1 cellular context compared by ENCODE assay signal in the genomic region with DNA sequence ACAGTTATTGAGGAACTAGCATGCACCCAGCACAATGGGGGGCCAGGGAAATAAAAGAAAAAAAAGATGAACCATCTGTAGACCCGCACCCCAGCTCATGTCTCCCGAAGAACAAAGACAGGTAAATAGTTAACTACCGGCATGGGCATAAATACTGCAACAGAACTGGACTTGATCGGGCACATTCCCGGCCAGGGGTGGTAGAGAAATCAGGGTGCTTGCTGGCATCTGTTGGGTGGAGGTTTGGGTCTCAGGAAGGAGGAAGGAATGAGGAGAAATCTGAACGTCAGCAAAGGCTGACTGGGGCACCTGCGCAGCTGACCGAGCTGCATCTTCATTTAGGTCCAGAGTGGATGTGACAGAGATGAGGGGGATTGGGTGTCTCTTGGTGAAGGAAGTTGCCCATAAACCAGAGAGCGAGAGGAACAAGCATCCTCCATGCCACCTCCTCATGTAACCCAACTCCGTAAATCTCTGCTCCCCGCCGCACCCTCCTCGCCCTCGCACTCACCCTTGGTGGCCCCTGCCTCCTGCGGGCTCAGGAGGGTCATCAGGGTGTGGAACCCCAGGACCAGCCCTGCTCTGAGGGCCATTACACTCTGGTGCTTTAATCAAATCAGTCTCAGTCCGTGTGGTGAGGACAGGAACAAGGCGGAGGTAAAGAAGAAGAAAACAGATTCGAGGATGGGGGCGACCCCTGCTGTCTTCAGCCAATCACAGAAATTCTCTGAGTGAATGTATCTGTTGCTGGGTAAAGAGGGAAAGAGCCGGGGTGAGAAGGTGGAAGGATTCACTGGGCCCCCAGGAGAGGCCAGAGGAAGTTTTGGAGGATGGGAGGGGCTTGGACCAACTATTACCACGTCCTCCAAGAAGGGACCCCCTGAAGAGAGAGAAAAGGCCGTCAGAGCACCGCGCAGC.
A peak's percentile ranks its signal among the peaks of the same experiment; 100 is the strongest.
TF ChIP-seq lines count a peak whose summit lies in the region.

A gene (minus strand): TSS at position 648 of the 918 bp plus-strand sequence.

TF ChIP-seq in GM12878, 131 proteins besides CTCF, POLR2A, EP300 and RAD21 (continued from another document):
- 0 out of 2 replicates have a peak, but pooled peaks have one; percentile 9 for TF ChIP-seq TCF3 (IDR thresholded peaks at IDR 0.05; ENCODE audit: borderline replicate concordance, insufficient read depth, low read depth, low read length)
- TF ChIP-seq SIX5 (IDR thresholded peaks at IDR 0.05; ENCODE audit: low read depth, low read length, severe bottlenecking) = no peak
- no peak for TF ChIP-seq TARDBP (IDR thresholded peaks at IDR 0.05; ENCODE audit: borderline replicate concordance)
- no peak for TF ChIP-seq RELA (IDR thresholded peaks at IDR 0.05; ENCODE audit: borderline replicate concordance, partially characterized antibody)
- TF ChIP-seq, protein P1, sequence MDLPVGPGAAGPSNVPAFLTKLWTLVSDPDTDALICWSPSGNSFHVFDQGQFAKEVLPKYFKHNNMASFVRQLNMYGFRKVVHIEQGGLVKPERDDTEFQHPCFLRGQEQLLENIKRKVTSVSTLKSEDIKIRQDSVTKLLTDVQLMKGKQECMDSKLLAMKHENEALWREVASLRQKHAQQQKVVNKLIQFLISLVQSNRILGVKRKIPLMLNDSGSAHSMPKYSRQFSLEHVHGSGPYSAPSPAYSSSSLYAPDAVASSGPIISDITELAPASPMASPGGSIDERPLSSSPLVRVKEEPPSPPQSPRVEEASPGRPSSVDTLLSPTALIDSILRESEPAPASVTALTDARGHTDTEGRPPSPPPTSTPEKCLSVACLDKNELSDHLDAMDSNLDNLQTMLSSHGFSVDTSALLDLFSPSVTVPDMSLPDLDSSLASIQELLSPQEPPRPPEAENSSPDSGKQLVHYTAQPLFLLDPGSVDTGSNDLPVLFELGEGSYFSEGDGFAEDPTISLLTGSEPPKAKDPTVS (IDR thresholded peaks at IDR 0.05; ENCODE audit: low read depth, low read length) = no peak
- TF ChIP-seq MYB (IDR thresholded peaks at IDR 0.05; ENCODE audit: borderline replicate concordance, low read depth, low read length) = no peak
- no peak for TF ChIP-seq PAX8 (IDR thresholded peaks at IDR 0.05)
- peak; percentile 45; the same call in 1 of the 2 replicates for TF ChIP-seq CHD2 (IDR thresholded peaks at IDR 0.05; ENCODE audit: borderline replicate concordance, low read depth, low read length)
- no peak for TF ChIP-seq NFYA (IDR thresholded peaks at IDR 0.05; ENCODE audit: borderline replicate concordance, low read depth, low read length)
- TF ChIP-seq DPF2 (IDR thresholded peaks at IDR 0.05) = 0 out of 2 replicates have a peak, but pooled peaks have one; percentile 20
- TF ChIP-seq KLF5 (IDR thresholded peaks at IDR 0.05; ENCODE audit: partially characterized antibody) = no peak
- TF ChIP-seq, protein P2, sequence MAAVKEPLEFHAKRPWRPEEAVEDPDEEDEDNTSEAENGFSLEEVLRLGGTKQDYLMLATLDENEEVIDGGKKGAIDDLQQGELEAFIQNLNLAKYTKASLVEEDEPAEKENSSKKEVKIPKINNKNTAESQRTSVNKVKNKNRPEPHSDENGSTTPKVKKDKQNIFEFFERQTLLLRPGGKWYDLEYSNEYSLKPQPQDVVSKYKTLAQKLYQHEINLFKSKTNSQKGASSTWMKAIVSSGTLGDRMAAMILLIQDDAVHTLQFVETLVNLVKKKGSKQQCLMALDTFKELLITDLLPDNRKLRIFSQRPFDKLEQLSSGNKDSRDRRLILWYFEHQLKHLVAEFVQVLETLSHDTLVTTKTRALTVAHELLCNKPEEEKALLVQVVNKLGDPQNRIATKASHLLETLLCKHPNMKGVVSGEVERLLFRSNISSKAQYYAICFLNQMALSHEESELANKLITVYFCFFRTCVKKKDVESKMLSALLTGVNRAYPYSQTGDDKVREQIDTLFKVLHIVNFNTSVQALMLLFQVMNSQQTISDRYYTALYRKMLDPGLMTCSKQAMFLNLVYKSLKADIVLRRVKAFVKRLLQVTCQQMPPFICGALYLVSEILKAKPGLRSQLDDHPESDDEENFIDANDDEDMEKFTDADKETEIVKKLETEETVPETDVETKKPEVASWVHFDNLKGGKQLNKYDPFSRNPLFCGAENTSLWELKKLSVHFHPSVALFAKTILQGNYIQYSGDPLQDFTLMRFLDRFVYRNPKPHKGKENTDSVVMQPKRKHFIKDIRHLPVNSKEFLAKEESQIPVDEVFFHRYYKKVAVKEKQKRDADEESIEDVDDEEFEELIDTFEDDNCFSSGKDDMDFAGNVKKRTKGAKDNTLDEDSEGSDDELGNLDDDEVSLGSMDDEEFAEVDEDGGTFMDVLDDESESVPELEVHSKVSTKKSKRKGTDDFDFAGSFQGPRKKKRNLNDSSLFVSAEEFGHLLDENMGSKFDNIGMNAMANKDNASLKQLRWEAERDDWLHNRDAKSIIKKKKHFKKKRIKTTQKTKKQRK (IDR thresholded peaks at IDR 0.05; ENCODE audit: low read depth, low read length) = no peak
- TF ChIP-seq IRF4 (IDR thresholded peaks at IDR 0.05; ENCODE audit: low read depth, low read length) = no peak
- no peak for TF ChIP-seq TBL1XR1 (IDR thresholded peaks at IDR 0.05; ENCODE audit: low read depth, low read length)
- TF ChIP-seq SRF (IDR thresholded peaks at IDR 0.05; ENCODE audit: low read depth in 2 of 2, low read length in 2 of 2) = peak in 1 of 2 experiments; percentile 62; a peak in 1 of 4 replicates
- TF ChIP-seq CREB1 (IDR thresholded peaks at IDR 0.05; ENCODE audit: low read depth) = peak; percentile 95
- no peak for TF ChIP-seq FOXK2 (IDR thresholded peaks at IDR 0.05)
- 0 out of 2 replicates have a peak, but pooled peaks have one; percentile 23 for TF ChIP-seq STAT1 (conservative IDR thresholded peaks at IDR 0.05)
- no peak for TF ChIP-seq ZNF384 (IDR thresholded peaks at IDR 0.05; ENCODE audit: borderline replicate concordance, low read depth, low read length)
- TF ChIP-seq, protein P3, sequence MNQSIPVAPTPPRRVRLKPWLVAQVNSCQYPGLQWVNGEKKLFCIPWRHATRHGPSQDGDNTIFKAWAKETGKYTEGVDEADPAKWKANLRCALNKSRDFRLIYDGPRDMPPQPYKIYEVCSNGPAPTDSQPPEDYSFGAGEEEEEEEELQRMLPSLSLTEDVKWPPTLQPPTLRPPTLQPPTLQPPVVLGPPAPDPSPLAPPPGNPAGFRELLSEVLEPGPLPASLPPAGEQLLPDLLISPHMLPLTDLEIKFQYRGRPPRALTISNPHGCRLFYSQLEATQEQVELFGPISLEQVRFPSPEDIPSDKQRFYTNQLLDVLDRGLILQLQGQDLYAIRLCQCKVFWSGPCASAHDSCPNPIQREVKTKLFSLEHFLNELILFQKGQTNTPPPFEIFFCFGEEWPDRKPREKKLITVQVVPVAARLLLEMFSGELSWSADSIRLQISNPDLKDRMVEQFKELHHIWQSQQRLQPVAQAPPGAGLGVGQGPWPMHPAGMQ (IDR thresholded peaks at IDR 0.05; ENCODE audit: borderline replicate concordance) = no peak
- 0 out of 2 replicates have a peak, but pooled peaks have one; percentile 52 for TF ChIP-seq RCOR1 (conservative IDR thresholded peaks at IDR 0.05; ENCODE audit: low read depth, low read length)
- peak; percentile 55 for TF ChIP-seq EED (IDR thresholded peaks at IDR 0.05; ENCODE audit: low read depth)
- TF ChIP-seq, protein P4, sequence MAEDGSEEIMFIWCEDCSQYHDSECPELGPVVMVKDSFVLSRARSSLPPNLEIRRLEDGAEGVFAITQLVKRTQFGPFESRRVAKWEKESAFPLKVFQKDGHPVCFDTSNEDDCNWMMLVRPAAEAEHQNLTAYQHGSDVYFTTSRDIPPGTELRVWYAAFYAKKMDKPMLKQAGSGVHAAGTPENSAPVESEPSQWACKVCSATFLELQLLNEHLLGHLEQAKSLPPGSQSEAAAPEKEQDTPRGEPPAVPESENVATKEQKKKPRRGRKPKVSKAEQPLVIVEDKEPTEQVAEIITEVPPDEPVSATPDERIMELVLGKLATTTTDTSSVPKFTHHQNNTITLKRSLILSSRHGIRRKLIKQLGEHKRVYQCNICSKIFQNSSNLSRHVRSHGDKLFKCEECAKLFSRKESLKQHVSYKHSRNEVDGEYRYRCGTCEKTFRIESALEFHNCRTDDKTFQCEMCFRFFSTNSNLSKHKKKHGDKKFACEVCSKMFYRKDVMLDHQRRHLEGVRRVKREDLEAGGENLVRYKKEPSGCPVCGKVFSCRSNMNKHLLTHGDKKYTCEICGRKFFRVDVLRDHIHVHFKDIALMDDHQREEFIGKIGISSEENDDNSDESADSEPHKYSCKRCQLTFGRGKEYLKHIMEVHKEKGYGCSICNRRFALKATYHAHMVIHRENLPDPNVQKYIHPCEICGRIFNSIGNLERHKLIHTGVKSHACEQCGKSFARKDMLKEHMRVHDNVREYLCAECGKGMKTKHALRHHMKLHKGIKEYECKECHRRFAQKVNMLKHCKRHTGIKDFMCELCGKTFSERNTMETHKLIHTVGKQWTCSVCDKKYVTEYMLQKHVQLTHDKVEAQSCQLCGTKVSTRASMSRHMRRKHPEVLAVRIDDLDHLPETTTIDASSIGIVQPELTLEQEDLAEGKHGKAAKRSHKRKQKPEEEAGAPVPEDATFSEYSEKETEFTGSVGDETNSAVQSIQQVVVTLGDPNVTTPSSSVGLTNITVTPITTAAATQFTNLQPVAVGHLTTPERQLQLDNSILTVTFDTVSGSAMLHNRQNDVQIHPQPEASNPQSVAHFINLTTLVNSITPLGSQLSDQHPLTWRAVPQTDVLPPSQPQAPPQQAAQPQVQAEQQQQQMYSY (CRISPR knock-in tag; IDR thresholded peaks at IDR 0.05) = no peak
